Comparison of ENCODE assay signal across 8 cellular contexts in genomic region chr15:65304393-65305143, GRCh38. TPM values are rescaled to one million over a fixed set of nuclear protein-coding genes. Genes with fewer than 3 reads are reported as not detected.
DNase-seq lines count a peak whose midpoint lies in the region; ATAC-seq and TF ChIP-seq lines count a peak whose summit lies in the region.

Gene RNU5B-1 (plus strand): TSS chr15:65304677.

- TF ChIP-seq POLR2A in NB4 (IDR thresholded peaks at IDR 0.05; ENCODE audit: extremely low read depth, insufficient read length), result peak; percentile 99
- peak; percentile 51 to 98 (median 94) for TF ChIP-seq POLR2A in upper lobe of left lung (IDR thresholded peaks at IDR 0.05)

- WGBS in trophoblast cell (ENCODE audit: extremely low coverage, insufficient coverage, insufficient read length), result no CpG with 5 or more reads among the region's 23 CpGs
- WGBS in upper lobe of left lung, 2 donors, result 1% methylated on average over 22 to 23 of the region's 23 CpGs

- peak within 1 kb of the TSS; percentile 47 for H3K4ac ChIP-seq in trophoblast cell (ENCODE audit: low read depth, low read length)

- peak in 1 of 4 donors; percentile 63 for TF ChIP-seq EP300 in upper lobe of left lung (IDR thresholded peaks at IDR 0.05)

- peak within 1 kb of the TSS; percentile 75 for H3K14ac ChIP-seq in trophoblast cell (ENCODE audit: low read length)

- H3K9me3 ChIP-seq in trophoblast cell (ENCODE audit: insufficient read depth, low read depth, low read length) (no peaks in the 10 kb centered on the region), upper lobe of left lung (no peaks in the 10 kb centered on the region)

- H3K4me1 Mint-ChIP-seq in HFFc6 (ENCODE audit: low read depth), result peaks cover 23% of the 10 kb centered on the region
- peaks cover 38% of the 10 kb centered on the region for H3K4me1 Mint-ChIP-seq in activated naive CD8-positive, alpha-beta T cell treated with anti-CD3 and anti-CD28 coated beads, Interleukin-2, amount 50 U/mL, for 24 hours

- H2BK120ac ChIP-seq in trophoblast cell (ENCODE audit: insufficient read depth, low read length, poor library complexity), result peak within 1 kb of the TSS; percentile 81

- H3K27ac ChIP-seq in trophoblast cell (ENCODE audit: low read depth, low read length) (peak within 1 kb of the TSS; percentile 94), upper lobe of left lung (peak within 1 kb of the TSS; percentile 68 to 90 (median 84))

- peaks cover 10% of the 10 kb centered on the region for H3K27me3 Mint-ChIP-seq in HFFc6 (ENCODE audit: insufficient read depth)
- H3K27me3 Mint-ChIP-seq in activated naive CD8-positive, alpha-beta T cell treated with anti-CD3 and anti-CD28 coated beads, Interleukin-2, amount 50 U/mL, for 24 hours, result peaks cover 4% of the 10 kb centered on the region

- H3K4me3 Mint-ChIP-seq in HFFc6, result peak within 1 kb of the TSS; percentile 94
- H3K4me3 Mint-ChIP-seq in activated naive CD8-positive, alpha-beta T cell treated with anti-CD3 and anti-CD28 coated beads, Interleukin-2, amount 50 U/mL, for 24 hours, result peak within 1 kb of the TSS; percentile 90

- peak; percentile 100 for DNase-seq in HFFc6
- peak; percentile 94 for DNase-seq in NB4 (ENCODE audit: low read depth)
- peak; percentile 86 for DNase-seq in SKM-1 (lab: John Stamatoyannopoulos, UW; ENCODE audit: unreplicated experiment)
- peak; percentile 83 for DNase-seq in activated naive CD8-positive, alpha-beta T cell treated with anti-CD3 and anti-CD28 coated beads, Interleukin-2, amount 50 U/mL, for 24 hours
- DNase-seq in cardiac septum (ENCODE audit: low spot score), result no peak
- DNase-seq in trophoblast cell, result peak; percentile 90 to 97
- peak in 1 of 2 donors; percentile 38 for DNase-seq in upper lobe of left lung

- peak within 1 kb of the TSS; percentile 92 for H4K8ac ChIP-seq in trophoblast cell (ENCODE audit: low read depth, low read length)

- peak within 1 kb of the TSS; percentile 99 for H3K27ac Mint-ChIP-seq in HFFc6
- H3K27ac Mint-ChIP-seq in activated naive CD8-positive, alpha-beta T cell treated with anti-CD3 and anti-CD28 coated beads, Interleukin-2, amount 50 U/mL, for 24 hours, result peak within 1 kb of the TSS; percentile 99

- H4K12ac ChIP-seq in trophoblast cell (ENCODE audit: low read depth, low read length), result peak within 1 kb of the TSS; percentile 59

- ATAC-seq in activated naive CD8-positive, alpha-beta T cell treated with anti-CD3 and anti-CD28 coated beads, Interleukin-2, amount 50 U/mL, for 24 hours, result peak; percentile 80
- ATAC-seq in upper lobe of left lung (ENCODE audit: low FRiP score in 2 of 2), result peak; percentile 96

- H2BK5ac ChIP-seq in trophoblast cell (ENCODE audit: low read depth, low read length, poor library complexity), result peak within 1 kb of the TSS; percentile 74

- no peaks in the 10 kb centered on the region for H3K36me3 Mint-ChIP-seq in HFFc6 (ENCODE audit: low read depth)
- H3K36me3 Mint-ChIP-seq in activated naive CD8-positive, alpha-beta T cell treated with anti-CD3 and anti-CD28 coated beads, Interleukin-2, amount 50 U/mL, for 24 hours (ENCODE audit: low read depth), result no peaks in the 10 kb centered on the region

- H3K18ac ChIP-seq in trophoblast cell (ENCODE audit: low read length), result peak within 1 kb of the TSS; percentile 56

- H3K4me1 ChIP-seq in trophoblast cell (ENCODE audit: control insufficient read depth in 1 of 2, insufficient read depth in 2 of 2, low read length in 2 of 2), result peaks cover 3 to 4% of the 10 kb centered on the region in 2 experiments
- peaks cover 13 to 16% (median 14%) of the 10 kb centered on the region in 4 donors for H3K4me1 ChIP-seq in upper lobe of left lung

- peak within 1 kb of the TSS; percentile 66 for H2AFZ ChIP-seq in trophoblast cell (ENCODE audit: insufficient read depth, low read length, poor library complexity)

- H2BK12ac ChIP-seq in trophoblast cell (ENCODE audit: low read length), result peak within 1 kb of the TSS; percentile 69

- peak within 1 kb of the TSS; percentile 71 for H3K4me3 ChIP-seq in NB4 (ENCODE audit: low read depth, low read length)
- no peak within 1 kb of the TSS for H3K4me3 ChIP-seq in trophoblast cell (ENCODE audit: low read depth, low read length)
- H3K4me3 ChIP-seq in upper lobe of left lung, result peak within 1 kb of the TSS; percentile 8 to 54 (median 51)

- H3K79me1 ChIP-seq in trophoblast cell (ENCODE audit: low read length), result peaks cover 9% of the 10 kb centered on the region

- intact Hi-C loops in cardiac septum (cut with DNase I), result loop anchor here (5.0 kb wide), 1 partner anchor 117 kb away; the partner anchor contains the start of gene CLPX

- no peak within 1 kb of the TSS for H3K23ac ChIP-seq in trophoblast cell (ENCODE audit: low read length)

- H3K9ac ChIP-seq in trophoblast cell (ENCODE audit: low read length), result peak within 1 kb of the TSS; percentile 77

- TF ChIP-seq CTCF in GM12801 (IDR thresholded peaks at IDR 0.05; ENCODE audit: extremely low read depth, insufficient read length), result peak; percentile 77
- TF ChIP-seq CTCF in HFFc6 (IDR thresholded peaks at IDR 0.05), result peak; percentile 11; the same call in 1 of the 2 replicates
- peak; percentile 89 for TF ChIP-seq CTCF in NB4 (IDR thresholded peaks at IDR 0.05; ENCODE audit: low read depth, low read length)
- TF ChIP-seq CTCF in upper lobe of left lung (IDR thresholded peaks at IDR 0.05), result peak; percentile 66 to 82 (median 78)

- H2AK5ac ChIP-seq in trophoblast cell (ENCODE audit: low read length), result no peak within 1 kb of the TSS

- no peaks in the 10 kb centered on the region for H3K27me3 ChIP-seq in trophoblast cell (ENCODE audit: insufficient read depth, low read length)
- no peaks in the 10 kb centered on the region for H3K27me3 ChIP-seq in upper lobe of left lung

- H4K91ac ChIP-seq in trophoblast cell (ENCODE audit: low read depth, low read length), result peak within 1 kb of the TSS; percentile 81

- no peaks in the 10 kb centered on the region for H3K79me2 ChIP-seq in trophoblast cell (ENCODE audit: control insufficient read depth, insufficient read depth, low read length, poor library complexity)

- peak within 1 kb of the TSS; percentile 80 for H3K4me2 ChIP-seq in trophoblast cell (ENCODE audit: low read length)

- no peaks in the 10 kb centered on the region for H3K36me3 ChIP-seq in trophoblast cell (ENCODE audit: control insufficient read depth in 1 of 2, insufficient read depth in 2 of 2, low read length in 2 of 2)
- no peaks in the 10 kb centered on the region for H3K36me3 ChIP-seq in upper lobe of left lung

- H3K9me3 Mint-ChIP-seq in HFFc6, result no peaks in the 10 kb centered on the region
- H3K9me3 Mint-ChIP-seq in activated naive CD8-positive, alpha-beta T cell treated with anti-CD3 and anti-CD28 coated beads, Interleukin-2, amount 50 U/mL, for 24 hours, result no peaks in the 10 kb centered on the region

RNA-seq across cellular contexts. Expression of gene RNU5B-1, which starts in this region (rescaled TPM):
- total RNA-seq in HFFc6 (2021; fragmentation: NEBNext Ultra II Directional; extraction: Animal tissue kit (Norgen Biotek cat#: 25700)), result 10 to 100 TPM in 2 of 6 experiments, 1 to 10 TPM in 1, not detected in 3; 8.6 to 18.0 (median 10.5) TPM
- total RNA-seq in cardiac septum, result 29.8 TPM
- polyA plus RNA-seq in trophoblast cell (2013), result not detected in 2 replicates
- 10 to 100 TPM in 2 of 6 donors, not detected in 4; 22.5 to 38.1 TPM for total RNA-seq in upper lobe of left lung

Comparison
In these comparisons a context has a peak if more than half of its experiments do, and no peak if none do; other contexts are left out.
1. CTCF ChIP-seq: peak in every context shown above with its lines; median percentile 89 in NB4; 78 in upper lobe of left lung; 77 in GM12801; 11 in HFFc6.